In the genomic region with DNA sequence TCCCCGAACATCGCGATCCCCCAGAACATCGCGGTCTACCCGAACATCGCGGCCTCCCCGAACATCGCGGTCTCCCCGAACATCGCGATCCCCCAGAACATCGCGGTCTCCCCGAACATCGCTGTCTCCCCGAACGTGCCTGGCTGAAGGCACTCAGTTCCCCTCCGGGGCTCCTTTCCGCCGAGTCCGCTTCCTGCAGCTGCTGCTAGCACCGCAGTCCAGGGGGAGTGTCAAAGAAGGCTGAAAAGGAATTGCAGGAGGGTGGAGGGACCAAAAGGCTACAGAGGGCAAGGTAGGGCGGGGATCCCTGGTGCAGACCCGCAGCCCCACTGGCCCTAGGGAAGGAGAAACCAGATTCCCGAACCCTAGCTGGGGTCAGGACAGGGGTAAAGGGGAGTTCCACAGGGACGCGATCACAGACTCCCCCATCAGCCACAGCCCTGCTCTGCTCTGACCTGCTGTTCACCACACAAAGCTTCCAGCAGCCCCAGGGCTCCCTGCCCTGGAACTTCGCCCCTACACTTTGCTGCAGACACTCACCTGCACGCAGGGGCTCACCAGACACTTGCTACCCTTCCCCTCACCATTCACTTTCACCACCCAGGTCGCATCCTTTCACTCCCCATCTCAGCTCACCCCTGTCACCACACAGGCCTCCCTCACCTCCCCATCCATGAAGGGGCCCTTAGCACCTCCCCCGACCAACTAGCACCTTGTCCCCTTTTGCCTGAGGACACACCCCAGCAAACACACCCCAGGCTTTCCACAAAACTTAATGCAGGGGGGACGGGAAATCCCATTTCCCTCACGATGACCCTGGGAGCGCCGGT, we compare ENCODE assay signal across 8 cellular contexts. TPM values are rescaled to one million over a fixed set of nuclear protein-coding genes. Genes with fewer than 3 reads are reported as not detected.
A peak's percentile ranks its signal among the peaks of the same experiment; 100 is the strongest.
DNase-seq lines count a peak whose midpoint lies in the region; ATAC-seq and TF ChIP-seq lines count a peak whose summit lies in the region.

No MANE protein-coding gene starts in this region.

- H3K4me3 ChIP-seq in CD8-positive, alpha-beta T cell (ENCODE audit: low read depth, low read length), result peak overlapping the region; percentile 74
- peak overlapping the region; percentile 84 for H3K4me3 ChIP-seq in endodermal cell (ENCODE audit: low read length)

- no peaks in the 10 kb centered on the region for H3K36me3 ChIP-seq in CD8-positive, alpha-beta T cell (ENCODE audit: insufficient read depth, low read length)
- H3K36me3 ChIP-seq in endodermal cell (ENCODE audit: control insufficient read depth, insufficient read depth, low read length), result no peaks in the 10 kb centered on the region

- WGBS in endodermal cell (ENCODE audit: insufficient coverage in 1 of 2, insufficient read length in 1 of 2), 2 experiments, result 8 to 10% methylated on average over 28 to 38 of the region's 38 CpGs

- DNase-seq in CD8-positive, alpha-beta T cell, result peak in 3 of 7 experiments; percentile 37 to 69 (median 38)
- DNase-seq in endodermal cell, result peak; percentile 71
- no peak for DNase-seq in osteocyte (ENCODE audit: extremely low spot score, unreplicated experiment)
- DNase-seq in NCI-H2081 (lab: John Stamatoyannopoulos, UW), result no peak

- H3K36me3 Mint-ChIP-seq in CD8-positive, alpha-beta T cell, result no peaks in the 10 kb centered on the region
- H3K36me3 Mint-ChIP-seq in endodermal cell (ENCODE audit: low read depth) (no peaks in the 10 kb centered on the region), osteocyte (ENCODE audit: unreplicated experiment) (peaks cover 3% of the 10 kb centered on the region)

- no peak overlapping the region for H3K9ac ChIP-seq in endodermal cell (ENCODE audit: extremely low read depth, low read length, poor library complexity, severe bottlenecking)

- POLR2A ChIA-PET in CD8-positive, alpha-beta T cell (lab: Charles Lee), result no interaction called here

- peaks cover 44% of the 10 kb centered on the region for H3K27me3 ChIP-seq in CD8-positive, alpha-beta T cell (ENCODE audit: insufficient read depth, low read length)
- H3K27me3 ChIP-seq in endodermal cell (ENCODE audit: control insufficient read depth, insufficient read depth, low read length, poor library complexity, severe bottlenecking), result peaks cover 100% of the 10 kb centered on the region

- TF ChIP-seq POLR2A in GM18505 (IDR thresholded peaks at IDR 0.05; ENCODE audit: borderline replicate concordance, extremely low read depth, insufficient read depth, insufficient read length), result no peak

- intact Hi-C loops in CD8-positive, alpha-beta T cell (cut with DNase I, micrococcal nuclease), result loop anchor here in 1 of 2 experiments (2.0 kb wide), 1 partner anchor 31 kb away; no protein-coding TSS in a partner anchor

- H3K4me3 Mint-ChIP-seq in CD8-positive, alpha-beta T cell, result peak overlapping the region; percentile 92
- H3K4me3 Mint-ChIP-seq in endodermal cell (peak overlapping the region; percentile 62), osteocyte (ENCODE audit: unreplicated experiment) (peak overlapping the region; percentile 84)

- H3K27me3 Mint-ChIP-seq in CD8-positive, alpha-beta T cell (ENCODE audit: low read depth), result peaks cover 83% of the 10 kb centered on the region
- H3K27me3 Mint-ChIP-seq in endodermal cell (ENCODE audit: insufficient read depth) (peaks cover 100% of the 10 kb centered on the region), osteocyte (ENCODE audit: unreplicated experiment) (peaks cover 45% of the 10 kb centered on the region)

- H3K27ac Mint-ChIP-seq in CD8-positive, alpha-beta T cell, result peak overlapping the region; percentile 62
- H3K27ac Mint-ChIP-seq in endodermal cell, result no peak overlapping the region
- peak overlapping the region; percentile 70 for H3K27ac Mint-ChIP-seq in osteocyte (ENCODE audit: unreplicated experiment)

- H3K27ac ChIP-seq in CD8-positive, alpha-beta T cell (ENCODE audit: low read depth, low read length), result no peak overlapping the region
- no peak overlapping the region for H3K27ac ChIP-seq in endodermal cell (ENCODE audit: low read depth, low read length)

- peaks cover 25% of the 10 kb centered on the region for H3K4me1 ChIP-seq in CD8-positive, alpha-beta T cell (ENCODE audit: insufficient read depth, low read length)
- H3K4me1 ChIP-seq in endodermal cell (ENCODE audit: control insufficient read depth, insufficient read depth, low read length), result no peaks in the 10 kb centered on the region

- H3K9me3 ChIP-seq in CD8-positive, alpha-beta T cell (ENCODE audit: low read length), result no peaks in the 10 kb centered on the region
- H3K9me3 ChIP-seq in endodermal cell (ENCODE audit: control insufficient read depth, low read length), result no peaks in the 10 kb centered on the region

- ATAC-seq in CD8-positive, alpha-beta T cell, result no peak
- peak; percentile 40 for ATAC-seq in SK-N-SH treated with all-trans-retinoic acid at 6 μM for 48 hours
- no peak for ATAC-seq in GM18505 (IDR thresholded peaks at IDR 0.05; ENCODE audit: unreplicated experiment)
- ATAC-seq in GM19035 (IDR thresholded peaks at IDR 0.05; ENCODE audit: unreplicated experiment), result no peak
- no peak for ATAC-seq in GM18861 (IDR thresholded peaks at IDR 0.05; ENCODE audit: unreplicated experiment)

- CTCF ChIA-PET in CD8-positive, alpha-beta T cell (lab: Charles Lee), result interaction anchor here (1.2 kb wide), 2 partner anchors 13 to 51 kb away, joined by 3 read pairs; no protein-coding TSS in a partner anchor

- H3K9me3 Mint-ChIP-seq in CD8-positive, alpha-beta T cell, result no peaks in the 10 kb centered on the region
- no peaks in the 10 kb centered on the region for H3K9me3 Mint-ChIP-seq in endodermal cell
- H3K9me3 Mint-ChIP-seq in osteocyte (ENCODE audit: unreplicated experiment), result no peaks in the 10 kb centered on the region

- TF ChIP-seq CTCF in CD8-positive, alpha-beta T cell (IDR thresholded peaks at IDR 0.05), result no peak
- TF ChIP-seq CTCF in endodermal cell (conservative IDR thresholded peaks at IDR 0.05) (no peak), osteocyte (IDR thresholded peaks at IDR 0.05) (no peak)

- H3K4me1 Mint-ChIP-seq in CD8-positive, alpha-beta T cell (ENCODE audit: low read depth), result peaks cover 25% of the 10 kb centered on the region
- H3K4me1 Mint-ChIP-seq in endodermal cell (peaks cover 10% of the 10 kb centered on the region), osteocyte (ENCODE audit: unreplicated experiment) (peaks cover 23% of the 10 kb centered on the region)

TF ChIP-seq in SK-N-SH treated with all-trans-retinoic acid at 6 μM for 48 hours, 23 proteins besides CTCF, POLR2A, EP300 and RAD21 (continues in another document):
- TF ChIP-seq, protein P1, sequence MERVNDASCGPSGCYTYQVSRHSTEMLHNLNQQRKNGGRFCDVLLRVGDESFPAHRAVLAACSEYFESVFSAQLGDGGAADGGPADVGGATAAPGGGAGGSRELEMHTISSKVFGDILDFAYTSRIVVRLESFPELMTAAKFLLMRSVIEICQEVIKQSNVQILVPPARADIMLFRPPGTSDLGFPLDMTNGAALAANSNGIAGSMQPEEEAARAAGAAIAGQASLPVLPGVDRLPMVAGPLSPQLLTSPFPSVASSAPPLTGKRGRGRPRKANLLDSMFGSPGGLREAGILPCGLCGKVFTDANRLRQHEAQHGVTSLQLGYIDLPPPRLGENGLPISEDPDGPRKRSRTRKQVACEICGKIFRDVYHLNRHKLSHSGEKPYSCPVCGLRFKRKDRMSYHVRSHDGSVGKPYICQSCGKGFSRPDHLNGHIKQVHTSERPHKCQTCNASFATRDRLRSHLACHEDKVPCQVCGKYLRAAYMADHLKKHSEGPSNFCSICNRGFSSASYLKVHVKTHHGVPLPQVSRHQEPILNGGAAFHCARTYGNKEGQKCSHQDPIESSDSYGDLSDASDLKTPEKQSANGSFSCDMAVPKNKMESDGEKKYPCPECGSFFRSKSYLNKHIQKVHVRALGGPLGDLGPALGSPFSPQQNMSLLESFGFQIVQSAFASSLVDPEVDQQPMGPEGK (CRISPR knock-in tag; IDR thresholded peaks at IDR 0.05; ENCODE audit: borderline replicate concordance), result no peak
- no peak for TF ChIP-seq OSR1 (CRISPR knock-in tag; IDR thresholded peaks at IDR 0.05)
- no peak for TF ChIP-seq TCF4 (CRISPR knock-in tag; IDR thresholded peaks at IDR 0.05; ENCODE audit: borderline replicate concordance)
- TF ChIP-seq GLIS3 (CRISPR knock-in tag; IDR thresholded peaks at IDR 0.05), result no peak
- no peak for TF ChIP-seq ESRRG (CRISPR knock-in tag; IDR thresholded peaks at IDR 0.05)
- no peak for TF ChIP-seq TOX (CRISPR knock-in tag; IDR thresholded peaks at IDR 0.05; ENCODE audit: borderline replicate concordance)
- no peak for TF ChIP-seq RARB (CRISPR knock-in tag; IDR thresholded peaks at IDR 0.05)
- no peak for TF ChIP-seq ZFP3 (CRISPR knock-in tag; IDR thresholded peaks at IDR 0.05)
- no peak for TF ChIP-seq SNAI2 (CRISPR knock-in tag; IDR thresholded peaks at IDR 0.05)
- TF ChIP-seq, protein P2, sequence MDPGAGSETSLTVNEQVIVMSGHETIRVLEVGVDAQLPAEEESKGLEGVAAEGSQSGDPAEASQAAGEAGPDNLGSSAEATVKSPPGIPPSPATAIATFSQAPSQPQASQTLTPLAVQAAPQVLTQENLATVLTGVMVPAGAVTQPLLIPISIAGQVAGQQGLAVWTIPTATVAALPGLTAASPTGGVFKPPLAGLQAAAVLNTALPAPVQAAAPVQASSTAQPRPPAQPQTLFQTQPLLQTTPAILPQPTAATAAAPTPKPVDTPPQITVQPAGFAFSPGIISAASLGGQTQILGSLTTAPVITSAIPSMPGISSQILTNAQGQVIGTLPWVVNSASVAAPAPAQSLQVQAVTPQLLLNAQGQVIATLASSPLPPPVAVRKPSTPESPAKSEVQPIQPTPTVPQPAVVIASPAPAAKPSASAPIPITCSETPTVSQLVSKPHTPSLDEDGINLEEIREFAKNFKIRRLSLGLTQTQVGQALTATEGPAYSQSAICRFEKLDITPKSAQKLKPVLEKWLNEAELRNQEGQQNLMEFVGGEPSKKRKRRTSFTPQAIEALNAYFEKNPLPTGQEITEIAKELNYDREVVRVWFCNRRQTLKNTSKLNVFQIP (CRISPR knock-in tag; IDR thresholded peaks at IDR 0.05; ENCODE audit: borderline replicate concordance, low read depth), result no peak

RNA-seq across cellular contexts. Expression of a gene that starts 1.7 kb away (rescaled TPM):
- under 1 TPM; 0.28 to 0.41 TPM for total RNA-seq in CD8-positive, alpha-beta T cell
- total RNA-seq in endodermal cell, result under 1 TPM; 0.31 to 0.55 TPM
- polyA plus RNA-seq in endodermal cell (2013, experiment 1 of 2), result 4.0 TPM
- polyA plus RNA-seq in endodermal cell (2013, experiment 2 of 2), result 2.5 TPM
- total RNA-seq in osteocyte, result 10.7 and 11.5 TPM in 2 replicates

RNA-seq across cellular contexts. Expression of a gene that starts 23.6 kb away (rescaled TPM):
- total RNA-seq in CD8-positive, alpha-beta T cell, result 1 to 10 TPM; 7.2 to 9.7 TPM
- total RNA-seq in endodermal cell (under 1 TPM in 1 of 2 donors, not detected in 1; 0.20 TPM), osteocyte (2.1 and 2.9 TPM in 2 replicates)
- polyA plus RNA-seq in endodermal cell (2013, experiment 1 of 2), result 0.78 TPM
- 0.58 TPM for polyA plus RNA-seq in endodermal cell (2013, experiment 2 of 2)

RNA-seq across cellular contexts. Expression of a gene that starts 42.5 kb away (rescaled TPM):
- not detected for total RNA-seq in CD8-positive, alpha-beta T cell
- not detected for total RNA-seq in endodermal cell
- not detected for polyA plus RNA-seq in endodermal cell (2013, experiment 1 of 2)
- polyA plus RNA-seq in endodermal cell (2013, experiment 2 of 2), result not detected
- total RNA-seq in osteocyte, result 0.55 and 0.73 TPM in 2 replicates

RNA-seq across cellular contexts. Expression of a gene that starts 59.9 kb away (rescaled TPM):
- total RNA-seq in CD8-positive, alpha-beta T cell, result not detected
- total RNA-seq in endodermal cell, result not detected
- not detected for polyA plus RNA-seq in endodermal cell (2013, experiment 1 of 2)
- polyA plus RNA-seq in endodermal cell (2013, experiment 2 of 2), result not detected
- not detected in 2 replicates for total RNA-seq in osteocyte
